8 cellular contexts compared by ENCODE assay signal in genomic region chr1:22416555-22417454, GRCh38. TPM values are rescaled to one million over a fixed set of nuclear protein-coding genes. Genes with fewer than 3 reads are reported as not detected.
A peak's percentile ranks its signal among the peaks of the same experiment; 100 is the strongest.
DNase-seq lines count a peak whose midpoint lies in the region; ATAC-seq and TF ChIP-seq lines count a peak whose summit lies in the region.

No MANE protein-coding gene starts in this region.

- peak; percentile 55 for ATAC-seq in HG02885 (IDR thresholded peaks at IDR 0.05; ENCODE audit: poor library complexity, unreplicated experiment)
- ATAC-seq in GM21360 (IDR thresholded peaks at IDR 0.05; ENCODE audit: unreplicated experiment), result no peak

- H3K36me3 ChIP-seq in BJ (ENCODE audit: control insufficient read depth, insufficient read depth, low read length), result no peaks in the 10 kb centered on the region

- CTCF ChIA-PET in BJ (lab: Yijun Ruan, JAX), result interaction anchor here (0.6 to 12.8 kb wide), 47 partner anchors 7 to 1047 kb away, joined by 3 to 237 read pairs (median 4); partner anchors contain the start of genes C1QC and CDC42

- H3K4me3 ChIP-seq in BJ (ENCODE audit: low read depth, low read length), result no peak overlapping the region

- POLR2A ChIA-PET in BJ (lab: Charles Lee), result no interaction called here

- H3K27me3 ChIP-seq in BJ (ENCODE audit: control insufficient read depth, insufficient read depth, low read length), result no peaks in the 10 kb centered on the region; the same call in 1 of the 2 replicates

- TF ChIP-seq CTCF in BJ (IDR thresholded peaks at IDR 0.05; ENCODE audit: insufficient read depth, low read depth, low read length), result peak; percentile 96

- DNase-seq in BJ (ENCODE audit: low read depth), result no peak
- peak; percentile 76 for DNase-seq in NCI-H748 (lab: John Stamatoyannopoulos, UW; ENCODE audit: unreplicated experiment)
- DNase-seq in activated CD4-positive, alpha-beta T cell treated with anti-CD3 and anti-CD28 coated beads, Interleukin-2, amount 50 U/mL, for 1 hour, result peak; percentile 74
- peak; percentile 45 to 77 for DNase-seq in dermis microvascular lymphatic vessel endothelial cell (ENCODE audit: low read depth in 2 of 2)
- DNase-seq in lung microvascular endothelial cell (ENCODE audit: low read depth in 2 of 2), result peak; percentile 78 to 86
- DNase-seq in stimulated activated CD8-positive, alpha-beta memory T cell treated with anti-CD3 and anti-CD28 coated beads, Interleukin-12 subunit alpha, Interleukin-12 subunit beta, amount 100 ng/mL, for 24 hours (ENCODE audit: extremely low read depth), result peak; percentile 19

RNA-seq across cellular contexts. Expression of gene ZBTB40, which starts 34.8 kb away (rescaled TPM):
- 3.9 and 5.0 TPM in 2 replicates for polyA plus RNA-seq in BJ (2011; rRNA removed)
- 10.2 and 10.7 TPM in 2 replicates for polyA minus RNA-seq in BJ (2011; rRNA and poly(A)+ RNA removed)
- 8.1 and 10.1 TPM in 2 replicates for total RNA-seq in dermis microvascular lymphatic vessel endothelial cell
- total RNA-seq in lung microvascular endothelial cell, result 5.9 and 9.7 TPM in 2 replicates
